Comparison of ENCODE assay signal across 1 cellular context in the genomic region with DNA sequence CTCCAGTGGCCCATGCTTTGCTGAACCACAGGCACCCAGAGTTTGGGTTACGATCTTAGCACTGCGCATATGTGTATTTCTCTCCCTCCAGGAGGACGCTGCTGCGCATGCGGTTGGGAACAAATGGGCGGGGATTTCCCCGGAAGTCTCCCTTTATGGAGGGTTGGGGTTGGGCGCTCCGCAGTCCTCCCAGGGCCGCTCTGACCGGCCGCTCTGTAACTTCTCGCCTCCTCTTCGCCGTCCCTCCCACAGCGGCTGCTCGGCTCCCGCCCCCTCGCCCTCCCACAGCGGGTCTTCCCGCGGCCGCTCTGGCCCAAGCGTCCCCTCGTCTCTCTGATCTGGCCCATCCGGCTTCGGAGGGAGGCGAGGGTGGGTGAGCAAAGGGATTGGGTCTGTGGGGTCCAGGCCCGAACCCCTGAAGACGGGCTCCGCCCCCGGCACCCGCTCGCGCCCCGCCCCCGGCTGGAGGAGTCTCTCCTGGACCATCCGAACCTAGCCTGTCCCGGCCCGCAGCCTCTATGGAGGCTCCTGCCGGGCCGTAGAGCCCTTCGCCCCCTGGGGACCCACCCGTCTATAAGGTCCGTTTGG.
TF ChIP-seq lines count a peak whose summit lies in the region.

A gene with protein sequence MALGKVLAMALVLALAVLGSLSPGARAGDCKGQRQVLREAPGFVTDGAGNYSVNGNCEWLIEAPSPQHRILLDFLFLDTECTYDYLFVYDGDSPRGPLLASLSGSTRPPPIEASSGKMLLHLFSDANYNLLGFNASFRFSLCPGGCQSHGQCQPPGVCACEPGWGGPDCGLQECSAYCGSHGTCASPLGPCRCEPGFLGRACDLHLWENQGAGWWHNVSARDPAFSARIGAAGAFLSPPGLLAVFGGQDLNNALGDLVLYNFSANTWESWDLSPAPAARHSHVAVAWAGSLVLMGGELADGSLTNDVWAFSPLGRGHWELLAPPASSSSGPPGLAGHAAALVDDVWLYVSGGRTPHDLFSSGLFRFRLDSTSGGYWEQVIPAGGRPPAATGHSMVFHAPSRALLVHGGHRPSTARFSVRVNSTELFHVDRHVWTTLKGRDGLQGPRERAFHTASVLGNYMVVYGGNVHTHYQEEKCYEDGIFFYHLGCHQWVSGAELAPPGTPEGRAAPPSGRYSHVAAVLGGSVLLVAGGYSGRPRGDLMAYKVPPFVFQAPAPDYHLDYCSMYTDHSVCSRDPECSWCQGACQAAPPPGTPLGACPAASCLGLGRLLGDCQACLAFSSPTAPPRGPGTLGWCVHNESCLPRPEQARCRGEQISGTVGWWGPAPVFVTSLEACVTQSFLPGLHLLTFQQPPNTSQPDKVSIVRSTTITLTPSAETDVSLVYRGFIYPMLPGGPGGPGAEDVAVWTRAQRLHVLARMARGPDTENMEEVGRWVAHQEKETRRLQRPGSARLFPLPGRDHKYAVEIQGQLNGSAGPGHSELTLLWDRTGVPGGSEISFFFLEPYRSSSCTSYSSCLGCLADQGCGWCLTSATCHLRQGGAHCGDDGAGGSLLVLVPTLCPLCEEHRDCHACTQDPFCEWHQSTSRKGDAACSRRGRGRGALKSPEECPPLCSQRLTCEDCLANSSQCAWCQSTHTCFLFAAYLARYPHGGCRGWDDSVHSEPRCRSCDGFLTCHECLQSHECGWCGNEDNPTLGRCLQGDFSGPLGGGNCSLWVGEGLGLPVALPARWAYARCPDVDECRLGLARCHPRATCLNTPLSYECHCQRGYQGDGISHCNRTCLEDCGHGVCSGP (N-terminal part only) (plus strand): TSS at position 328 of the 588 bp plus-strand sequence. CDS start 609 bp downstream, outside the sequence.

TF ChIP-seq in K562, 482 proteins besides CTCF, POLR2A, EP300 and RAD21 (continued from another document and continues in another):
- TF ChIP-seq, protein P1, sequence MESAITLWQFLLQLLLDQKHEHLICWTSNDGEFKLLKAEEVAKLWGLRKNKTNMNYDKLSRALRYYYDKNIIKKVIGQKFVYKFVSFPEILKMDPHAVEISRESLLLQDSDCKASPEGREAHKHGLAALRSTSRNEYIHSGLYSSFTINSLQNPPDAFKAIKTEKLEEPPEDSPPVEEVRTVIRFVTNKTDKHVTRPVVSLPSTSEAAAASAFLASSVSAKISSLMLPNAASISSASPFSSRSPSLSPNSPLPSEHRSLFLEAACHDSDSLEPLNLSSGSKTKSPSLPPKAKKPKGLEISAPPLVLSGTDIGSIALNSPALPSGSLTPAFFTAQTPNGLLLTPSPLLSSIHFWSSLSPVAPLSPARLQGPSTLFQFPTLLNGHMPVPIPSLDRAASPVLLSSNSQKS (CRISPR knock-in tag; IDR thresholded peaks at IDR 0.05), result no peak
- TF ChIP-seq, protein P2, sequence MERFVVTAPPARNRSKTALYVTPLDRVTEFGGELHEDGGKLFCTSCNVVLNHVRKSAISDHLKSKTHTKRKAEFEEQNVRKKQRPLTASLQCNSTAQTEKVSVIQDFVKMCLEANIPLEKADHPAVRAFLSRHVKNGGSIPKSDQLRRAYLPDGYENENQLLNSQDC (CRISPR knock-in tag; IDR thresholded peaks at IDR 0.05), result no peak
- TF ChIP-seq, protein P3, sequence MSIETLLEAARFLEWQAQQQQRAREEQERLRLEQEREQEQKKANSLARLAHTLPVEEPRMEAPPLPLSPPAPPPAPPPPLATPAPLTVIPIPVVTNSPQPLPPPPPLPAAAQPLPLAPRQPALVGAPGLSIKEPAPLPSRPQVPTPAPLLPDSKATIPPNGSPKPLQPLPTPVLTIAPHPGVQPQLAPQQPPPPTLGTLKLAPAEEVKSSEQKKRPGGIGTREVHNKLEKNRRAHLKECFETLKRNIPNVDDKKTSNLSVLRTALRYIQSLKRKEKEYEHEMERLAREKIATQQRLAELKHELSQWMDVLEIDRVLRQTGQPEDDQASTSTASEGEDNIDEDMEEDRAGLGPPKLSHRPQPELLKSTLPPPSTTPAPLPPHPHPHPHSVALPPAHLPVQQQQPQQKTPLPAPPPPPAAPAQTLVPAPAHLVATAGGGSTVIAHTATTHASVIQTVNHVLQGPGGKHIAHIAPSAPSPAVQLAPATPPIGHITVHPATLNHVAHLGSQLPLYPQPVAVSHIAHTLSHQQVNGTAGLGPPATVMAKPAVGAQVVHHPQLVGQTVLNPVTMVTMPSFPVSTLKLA (conservative IDR thresholded peaks at IDR 0.05), result peak; percentile 39 to 58; a peak in 2 of 4 replicates
- TF ChIP-seq RB1 (IDR thresholded peaks at IDR 0.05; ENCODE audit: low read depth), result peak; percentile 64
- peak in 2 of 3 experiments; percentile 13 to 44 for TF ChIP-seq YY1 (IDR thresholded peaks at IDR 0.05; ENCODE audit: borderline replicate concordance in 1 of 3, control insufficient read depth in 1 of 3, extremely low read depth in 1 of 3, insufficient read depth in 3 of 3, insufficient read length in 1 of 3, insufficient replicate concordance in 2 of 3, low read depth in 1 of 3, low read length in 2 of 3)
- TF ChIP-seq, protein P4, sequence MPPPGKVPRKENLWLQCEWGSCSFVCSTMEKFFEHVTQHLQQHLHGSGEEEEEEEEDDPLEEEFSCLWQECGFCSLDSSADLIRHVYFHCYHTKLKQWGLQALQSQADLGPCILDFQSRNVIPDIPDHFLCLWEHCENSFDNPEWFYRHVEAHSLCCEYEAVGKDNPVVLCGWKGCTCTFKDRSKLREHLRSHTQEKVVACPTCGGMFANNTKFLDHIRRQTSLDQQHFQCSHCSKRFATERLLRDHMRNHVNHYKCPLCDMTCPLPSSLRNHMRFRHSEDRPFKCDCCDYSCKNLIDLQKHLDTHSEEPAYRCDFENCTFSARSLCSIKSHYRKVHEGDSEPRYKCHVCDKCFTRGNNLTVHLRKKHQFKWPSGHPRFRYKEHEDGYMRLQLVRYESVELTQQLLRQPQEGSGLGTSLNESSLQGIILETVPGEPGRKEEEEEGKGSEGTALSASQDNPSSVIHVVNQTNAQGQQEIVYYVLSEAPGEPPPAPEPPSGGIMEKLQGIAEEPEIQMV (tag; conservative IDR thresholded peaks at IDR 0.05; ENCODE audit: low read depth), result no peak
- TF ChIP-seq, protein P5, sequence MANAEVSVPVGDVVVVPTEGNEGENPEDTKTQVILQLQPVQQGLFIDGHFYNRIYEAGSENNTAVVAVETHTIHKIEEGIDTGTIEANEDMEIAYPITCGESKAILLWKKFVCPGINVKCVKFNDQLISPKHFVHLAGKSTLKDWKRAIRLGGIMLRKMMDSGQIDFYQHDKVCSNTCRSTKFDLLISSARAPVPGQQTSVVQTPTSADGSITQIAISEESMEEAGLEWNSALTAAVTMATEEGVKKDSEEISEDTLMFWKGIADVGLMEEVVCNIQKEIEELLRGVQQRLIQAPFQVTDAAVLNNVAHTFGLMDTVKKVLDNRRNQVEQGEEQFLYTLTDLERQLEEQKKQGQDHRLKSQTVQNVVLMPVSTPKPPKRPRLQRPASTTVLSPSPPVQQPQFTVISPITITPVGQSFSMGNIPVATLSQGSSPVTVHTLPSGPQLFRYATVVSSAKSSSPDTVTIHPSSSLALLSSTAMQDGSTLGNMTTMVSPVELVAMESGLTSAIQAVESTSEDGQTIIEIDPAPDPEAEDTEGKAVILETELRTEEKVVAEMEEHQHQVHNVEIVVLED (CRISPR knock-in tag; IDR thresholded peaks at IDR 0.05), result no peak
- 0 out of 4 replicates have a peak, but pooled peaks of 1 of the 2 experiments have one; percentile 35 for TF ChIP-seq TBL1XR1 (IDR thresholded peaks at IDR 0.05; ENCODE audit: low read length in 2 of 2)
- TF ChIP-seq NCOA2 (IDR thresholded peaks at IDR 0.05; ENCODE audit: partially characterized antibody in 2 of 2), result no peak
- no peak for TF ChIP-seq MIER1 (IDR thresholded peaks at IDR 0.05; ENCODE audit: low read depth)
- TF ChIP-seq MAFG (tag; conservative IDR thresholded peaks at IDR 0.05), result no peak
- no peak for TF ChIP-seq ZNF121 (CRISPR knock-in tag; conservative IDR thresholded peaks at IDR 0.05)
- TF ChIP-seq, protein P6, sequence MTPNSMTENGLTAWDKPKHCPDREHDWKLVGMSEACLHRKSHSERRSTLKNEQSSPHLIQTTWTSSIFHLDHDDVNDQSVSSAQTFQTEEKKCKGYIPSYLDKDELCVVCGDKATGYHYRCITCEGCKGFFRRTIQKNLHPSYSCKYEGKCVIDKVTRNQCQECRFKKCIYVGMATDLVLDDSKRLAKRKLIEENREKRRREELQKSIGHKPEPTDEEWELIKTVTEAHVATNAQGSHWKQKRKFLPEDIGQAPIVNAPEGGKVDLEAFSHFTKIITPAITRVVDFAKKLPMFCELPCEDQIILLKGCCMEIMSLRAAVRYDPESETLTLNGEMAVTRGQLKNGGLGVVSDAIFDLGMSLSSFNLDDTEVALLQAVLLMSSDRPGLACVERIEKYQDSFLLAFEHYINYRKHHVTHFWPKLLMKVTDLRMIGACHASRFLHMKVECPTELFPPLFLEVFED (CRISPR knock-in tag; conservative IDR thresholded peaks at IDR 0.05), result no peak
- TF ChIP-seq NONO (IDR thresholded peaks at IDR 0.05; ENCODE audit: low read depth in 2 of 2, low read length in 1 of 2), result no peak
- no peak for TF ChIP-seq SIRT6 (IDR thresholded peaks at IDR 0.05; ENCODE audit: low read depth, low read length)
- TF ChIP-seq, protein P7, sequence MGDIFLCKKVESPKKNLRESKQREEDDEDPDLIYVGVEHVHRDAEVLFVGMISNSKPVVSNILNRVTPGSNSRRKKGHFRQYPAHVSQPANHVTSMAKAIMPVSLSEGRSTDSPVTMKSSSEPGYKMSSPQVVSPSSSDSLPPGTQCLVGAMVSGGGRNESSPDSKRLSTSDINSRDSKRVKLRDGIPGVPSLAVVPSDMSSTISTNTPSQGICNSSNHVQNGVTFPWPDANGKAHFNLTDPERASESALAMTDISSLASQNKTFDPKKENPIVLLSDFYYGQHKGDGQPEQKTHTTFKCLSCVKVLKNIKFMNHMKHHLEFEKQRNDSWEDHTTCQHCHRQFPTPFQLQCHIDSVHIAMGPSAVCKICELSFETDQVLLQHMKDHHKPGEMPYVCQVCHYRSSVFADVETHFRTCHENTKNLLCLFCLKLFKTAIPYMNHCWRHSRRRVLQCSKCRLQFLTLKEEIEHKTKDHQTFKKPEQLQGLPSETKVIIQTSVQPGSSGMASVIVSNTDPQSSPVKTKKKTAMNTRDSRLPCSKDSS (IDR thresholded peaks at IDR 0.05; ENCODE audit: low read depth, partially characterized antibody), result no peak
- TF ChIP-seq, protein P8, sequence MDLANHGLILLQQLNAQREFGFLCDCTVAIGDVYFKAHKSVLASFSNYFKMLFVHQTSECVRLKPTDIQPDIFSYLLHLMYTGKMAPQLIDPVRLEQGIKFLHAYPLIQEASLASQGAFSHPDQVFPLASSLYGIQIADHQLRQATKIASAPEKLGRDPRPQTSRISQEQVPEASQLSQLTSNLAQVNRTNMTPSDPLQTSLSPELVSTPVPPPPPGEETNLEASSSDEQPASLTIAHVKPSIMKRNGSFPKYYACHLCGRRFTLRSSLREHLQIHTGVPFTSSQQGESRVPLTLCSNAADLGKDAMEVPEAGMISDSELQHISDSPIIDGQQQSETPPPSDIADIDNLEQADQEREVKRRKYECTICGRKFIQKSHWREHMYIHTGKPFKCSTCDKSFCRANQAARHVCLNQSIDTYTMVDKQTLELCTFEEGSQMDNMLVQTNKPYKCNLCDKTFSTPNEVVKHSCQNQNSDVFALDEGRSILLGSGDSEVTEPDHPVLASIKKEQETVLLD (IDR thresholded peaks at IDR 0.05), result peak; percentile 92
- TF ChIP-seq, protein P9, sequence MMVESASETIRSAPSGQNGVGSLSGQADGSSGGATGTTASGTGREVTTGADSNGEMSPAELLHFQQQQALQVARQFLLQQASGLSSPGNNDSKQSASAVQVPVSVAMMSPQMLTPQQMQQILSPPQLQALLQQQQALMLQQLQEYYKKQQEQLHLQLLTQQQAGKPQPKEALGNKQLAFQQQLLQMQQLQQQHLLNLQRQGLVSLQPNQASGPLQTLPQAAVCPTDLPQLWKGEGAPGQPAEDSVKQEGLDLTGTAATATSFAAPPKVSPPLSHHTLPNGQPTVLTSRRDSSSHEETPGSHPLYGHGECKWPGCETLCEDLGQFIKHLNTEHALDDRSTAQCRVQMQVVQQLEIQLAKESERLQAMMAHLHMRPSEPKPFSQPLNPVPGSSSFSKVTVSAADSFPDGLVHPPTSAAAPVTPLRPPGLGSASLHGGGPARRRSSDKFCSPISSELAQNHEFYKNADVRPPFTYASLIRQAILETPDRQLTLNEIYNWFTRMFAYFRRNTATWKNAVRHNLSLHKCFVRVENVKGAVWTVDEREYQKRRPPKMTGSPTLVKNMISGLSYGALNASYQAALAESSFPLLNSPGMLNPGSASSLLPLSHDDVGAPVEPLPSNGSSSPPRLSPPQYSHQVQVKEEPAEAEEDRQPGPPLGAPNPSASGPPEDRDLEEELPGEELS (CRISPR knock-in tag; IDR thresholded peaks at IDR 0.05; ENCODE audit: borderline replicate concordance), result no peak
- TF ChIP-seq RFX7 (CRISPR knock-in tag; IDR thresholded peaks at IDR 0.05), result no peak
- no peak for TF ChIP-seq BCL6 (CRISPR knock-in tag; IDR thresholded peaks at IDR 0.05)
- TF ChIP-seq, protein P10, sequence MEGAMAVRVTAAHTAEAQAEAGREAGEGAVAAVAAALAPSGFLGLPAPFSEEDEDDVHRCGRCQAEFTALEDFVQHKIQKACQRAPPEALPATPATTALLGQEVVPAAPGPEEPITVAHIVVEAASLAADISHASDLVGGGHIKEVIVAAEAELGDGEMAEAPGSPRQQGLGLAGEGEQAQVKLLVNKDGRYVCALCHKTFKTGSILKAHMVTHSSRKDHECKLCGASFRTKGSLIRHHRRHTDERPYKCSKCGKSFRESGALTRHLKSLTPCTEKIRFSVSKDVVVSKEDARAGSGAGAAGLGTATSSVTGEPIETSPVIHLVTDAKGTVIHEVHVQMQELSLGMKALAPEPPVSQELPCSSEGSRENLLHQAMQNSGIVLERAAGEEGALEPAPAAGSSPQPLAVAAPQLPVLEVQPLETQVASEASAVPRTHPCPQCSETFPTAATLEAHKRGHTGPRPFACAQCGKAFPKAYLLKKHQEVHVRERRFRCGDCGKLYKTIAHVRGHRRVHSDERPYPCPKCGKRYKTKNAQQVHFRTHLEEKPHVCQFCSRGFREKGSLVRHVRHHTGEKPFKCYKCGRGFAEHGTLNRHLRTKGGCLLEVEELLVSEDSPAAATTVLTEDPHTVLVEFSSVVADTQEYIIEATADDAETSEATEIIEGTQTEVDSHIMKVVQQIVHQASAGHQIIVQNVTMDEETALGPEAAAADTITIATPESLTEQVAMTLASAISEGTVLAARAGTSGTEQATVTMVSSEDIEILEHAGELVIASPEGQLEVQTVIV (CRISPR knock-in tag; IDR thresholded peaks at IDR 0.05; ENCODE audit: borderline replicate concordance), result no peak
- TF ChIP-seq, protein P11, sequence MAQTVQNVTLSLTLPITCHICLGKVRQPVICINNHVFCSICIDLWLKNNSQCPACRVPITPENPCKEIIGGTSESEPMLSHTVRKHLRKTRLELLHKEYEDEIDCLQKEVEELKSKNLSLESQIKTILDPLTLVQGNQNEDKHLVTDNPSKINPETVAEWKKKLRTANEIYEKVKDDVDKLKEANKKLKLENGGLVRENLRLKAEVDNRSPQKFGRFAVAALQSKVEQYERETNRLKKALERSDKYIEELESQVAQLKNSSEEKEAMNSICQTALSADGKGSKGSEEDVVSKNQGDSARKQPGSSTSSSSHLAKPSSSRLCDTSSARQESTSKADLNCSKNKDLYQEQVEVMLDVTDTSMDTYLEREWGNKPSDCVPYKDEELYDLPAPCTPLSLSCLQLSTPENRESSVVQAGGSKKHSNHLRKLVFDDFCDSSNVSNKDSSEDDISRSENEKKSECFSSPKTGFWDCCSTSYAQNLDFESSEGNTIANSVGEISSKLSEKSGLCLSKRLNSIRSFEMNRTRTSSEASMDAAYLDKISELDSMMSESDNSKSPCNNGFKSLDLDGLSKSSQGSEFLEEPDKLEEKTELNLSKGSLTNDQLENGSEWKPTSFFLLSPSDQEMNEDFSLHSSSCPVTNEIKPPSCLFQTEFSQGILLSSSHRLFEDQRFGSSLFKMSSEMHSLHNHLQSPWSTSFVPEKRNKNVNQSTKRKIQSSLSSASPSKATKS (CRISPR knock-in tag; IDR thresholded peaks at IDR 0.05), result no peak
- TF ChIP-seq DMBX1 (CRISPR knock-in tag; IDR thresholded peaks at IDR 0.05; ENCODE audit: borderline replicate concordance), result no peak
- TF ChIP-seq RBM22 (IDR thresholded peaks at IDR 0.05; ENCODE audit: low read depth, low read length, poor library complexity, severe bottlenecking), result no peak
- no peak for TF ChIP-seq TCF7 (IDR thresholded peaks at IDR 0.05; ENCODE audit: borderline replicate concordance)
- peak in 1 of 2 experiments; percentile 35; a peak in 2 of 4 replicates for TF ChIP-seq HDAC1 (IDR thresholded peaks at IDR 0.05)
